2 cellular contexts compared by ENCODE assay signal in the genomic region with DNA sequence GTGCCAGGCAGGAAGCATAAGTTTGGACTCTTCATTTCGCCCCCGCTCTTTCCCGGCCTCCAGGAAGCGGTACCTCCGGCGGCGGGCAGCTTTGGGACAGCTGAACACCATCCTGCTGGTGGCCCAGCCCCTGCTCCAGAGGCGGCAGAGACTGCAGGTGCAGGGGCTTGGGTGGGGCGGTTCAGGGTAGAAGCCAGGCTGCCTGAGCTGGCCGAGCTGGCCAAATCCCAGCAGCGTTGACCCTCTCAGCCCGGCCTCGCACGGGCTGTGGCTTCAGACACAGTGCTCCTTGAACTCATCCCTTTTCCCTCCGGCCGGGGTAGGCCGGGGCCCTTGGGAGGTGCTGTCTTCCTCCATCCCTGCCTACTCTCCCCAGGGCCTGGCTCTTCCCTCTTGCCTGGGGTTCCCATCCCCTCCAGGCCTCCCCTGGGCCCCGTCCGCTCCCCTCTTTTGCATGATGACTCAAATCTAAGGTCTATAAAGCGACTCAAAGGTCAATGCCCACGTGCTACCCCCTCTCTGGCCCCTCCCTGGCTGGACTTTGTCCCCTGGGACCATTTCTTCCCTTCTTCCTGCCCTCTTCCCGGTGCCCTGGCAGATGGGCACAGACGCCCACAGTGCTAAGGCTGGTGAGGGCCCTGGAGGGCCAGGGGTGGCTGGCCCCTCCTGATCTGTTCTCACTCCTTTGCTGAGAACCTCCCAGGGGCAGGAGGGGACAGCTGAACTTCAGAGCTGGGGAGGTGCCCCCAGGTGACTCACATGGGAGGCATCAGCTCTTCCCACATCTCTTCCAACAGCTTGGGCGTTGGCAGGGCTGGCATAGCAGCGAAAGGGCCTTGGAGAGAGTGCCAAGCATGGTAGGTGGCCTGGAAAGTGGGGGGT.
TF ChIP-seq lines count a peak whose summit lies in the region.

No MANE protein-coding gene starts in this region.

TF ChIP-seq in HEK293, 187 proteins besides CTCF, POLR2A, EP300 and RAD21:
- TF ChIP-seq ZNF112 (tag by site-specific recombination; IDR thresholded peaks at IDR 0.05) (no peak), GLIS1 (tag by site-specific recombination; IDR thresholded peaks at IDR 0.05) (peak; percentile 23; the same call in 1 of the 2 replicates)

TF ChIP-seq in GM12878, 131 proteins besides CTCF, POLR2A, EP300 and RAD21:
- TF ChIP-seq IKZF1 (conservative IDR thresholded peaks at IDR 0.05) (peak; percentile 62), BHLHE40 (IDR thresholded peaks at IDR 0.05; ENCODE audit: borderline replicate concordance in 1 of 2, low read depth in 2 of 2, low read length in 1 of 2) (peak; percentile 21 to 68; a peak in 2 of 4 replicates), ZNF207 (IDR thresholded peaks at IDR 0.05; ENCODE audit: borderline replicate concordance) (no peak), NR2F1 (conservative IDR thresholded peaks at IDR 0.05) (peak; percentile 52), MEF2B (IDR thresholded peaks at IDR 0.05; ENCODE audit: partially characterized antibody, poor library complexity, severe bottlenecking) (peak; percentile 72), DPF2 (IDR thresholded peaks at IDR 0.05) (0 out of 2 replicates have a peak, but pooled peaks have one; percentile 33), SMAD5 (IDR thresholded peaks at IDR 0.05; ENCODE audit: low read depth) (no peak), IKZF2 (IDR thresholded peaks at IDR 0.05) (0 out of 4 replicates have a peak, but pooled peaks of 1 of the 2 experiments have one; percentile 17)
- TF ChIP-seq, protein P1, sequence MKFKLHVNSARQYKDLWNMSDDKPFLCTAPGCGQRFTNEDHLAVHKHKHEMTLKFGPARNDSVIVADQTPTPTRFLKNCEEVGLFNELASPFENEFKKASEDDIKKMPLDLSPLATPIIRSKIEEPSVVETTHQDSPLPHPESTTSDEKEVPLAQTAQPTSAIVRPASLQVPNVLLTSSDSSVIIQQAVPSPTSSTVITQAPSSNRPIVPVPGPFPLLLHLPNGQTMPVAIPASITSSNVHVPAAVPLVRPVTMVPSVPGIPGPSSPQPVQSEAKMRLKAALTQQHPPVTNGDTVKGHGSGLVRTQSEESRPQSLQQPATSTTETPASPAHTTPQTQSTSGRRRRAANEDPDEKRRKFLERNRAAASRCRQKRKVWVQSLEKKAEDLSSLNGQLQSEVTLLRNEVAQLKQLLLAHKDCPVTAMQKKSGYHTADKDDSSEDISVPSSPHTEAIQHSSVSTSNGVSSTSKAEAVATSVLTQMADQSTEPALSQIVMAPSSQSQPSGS (IDR thresholded peaks at IDR 0.05; ENCODE audit: low read length) = no peak
TF ChIP-seq in GM12878: peak in this region for 6.
